8 cellular contexts compared by ENCODE assay signal in the genomic region with DNA sequence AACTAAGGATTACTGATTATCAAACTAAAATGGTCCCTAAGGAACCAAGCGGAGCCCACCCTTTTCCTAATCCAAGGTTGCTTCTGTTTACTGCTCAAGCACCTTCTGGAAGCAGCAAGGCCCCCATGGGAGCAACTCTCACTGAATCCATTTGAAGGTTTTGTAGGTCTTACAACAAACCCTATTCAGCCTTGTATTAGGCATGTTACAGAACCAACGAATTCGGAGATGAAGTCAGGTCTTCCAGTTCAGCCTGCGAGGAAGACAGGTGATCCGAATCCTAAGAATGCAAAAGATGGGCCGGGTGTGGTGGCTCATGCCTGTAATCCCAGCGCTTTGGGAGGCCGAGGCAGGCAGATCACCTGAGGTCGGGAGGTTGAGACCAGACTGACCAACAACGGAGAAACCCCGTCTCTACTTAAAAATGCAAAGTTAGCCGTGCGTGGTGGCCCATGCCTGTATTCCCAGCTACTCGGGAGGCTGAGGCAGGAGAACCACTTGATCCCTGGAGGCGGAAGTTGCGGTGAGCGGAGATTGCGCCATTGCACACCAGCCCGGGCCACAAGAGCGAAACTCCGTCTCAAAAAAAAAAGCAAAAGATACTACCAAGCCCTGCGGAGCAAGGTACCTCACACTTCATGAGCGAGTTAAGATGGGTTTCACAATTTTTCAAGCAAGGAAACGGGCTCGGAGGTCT. TPM values are rescaled to one million over a fixed set of nuclear protein-coding genes. Genes with fewer than 3 reads are reported as not detected.
DNase-seq lines count a peak whose midpoint lies in the region; ATAC-seq, FAIRE-seq and TF ChIP-seq lines count a peak whose summit lies in the region.

No MANE protein-coding gene starts in this region.

- H3K23ac ChIP-seq in H9 (ENCODE audit: insufficient read length, low read depth, low read length) = no peak overlapping the region

- FAIRE-seq in GM19239 (lab: Jason Lieb, UNC) = no peak

- H3K36me3 ChIP-seq in hepatocyte (replicated peaks; ENCODE audit: insufficient read depth, low read depth) (no peaks in the 10 kb centered on the region), spleen (no peaks in the 10 kb centered on the region)

- POLR2A ChIA-PET in activated CD8-positive, alpha-beta T cell treated with anti-CD3 and anti-CD28 coated beads, Interleukin-2, amount 10 ng/mL, durations not matched to agents 7 days and 5 days (lab: Charles Lee) = interaction anchor here (0.7 to 3.0 kb wide), 30 partner anchors 8 to 1229 kb away, joined by 3 to 64 read pairs (median 4); partner anchors contain the start of genes FRY, N4BP2L1 and N4BP2L2

- no peaks in the 10 kb centered on the region for H3K27me3 Mint-ChIP-seq in H9 (ENCODE audit: low read depth)
- no peaks in the 10 kb centered on the region for H3K27me3 Mint-ChIP-seq in activated CD8-positive, alpha-beta T cell treated with anti-CD3 and anti-CD28 coated beads, Interleukin-2, amount 10 ng/mL, durations not matched to agents 7 days and 5 days (ENCODE audit: low read depth)

- peaks cover 10% of the 10 kb centered on the region for H3K23me2 ChIP-seq in H9 (ENCODE audit: insufficient read length, low read depth, low read length, poor library complexity, severe bottlenecking)

- ATAC-seq in activated CD8-positive, alpha-beta T cell treated with anti-CD3 and anti-CD28 coated beads, Interleukin-2, amount 10 ng/mL, durations not matched to agents 7 days and 5 days = no peak
- ATAC-seq in HG03039 (IDR thresholded peaks at IDR 0.05; ENCODE audit: unreplicated experiment) = no peak
- no peak for ATAC-seq in GM19467 (IDR thresholded peaks at IDR 0.05; ENCODE audit: unreplicated experiment)

- H2BK5ac ChIP-seq in H9 (ENCODE audit: insufficient read length, low read length) = no peak overlapping the region

- H3K4me3 ChIP-seq in hepatocyte (no peak overlapping the region), spleen (peak overlapping the region in 7 of 8 donors; percentile 68 to 94 (median 85))

- no peak overlapping the region for H2BK20ac ChIP-seq in H9 (ENCODE audit: low read depth, low read length, poor library complexity, severe bottlenecking)

- no peak overlapping the region for H2BK12ac ChIP-seq in H9 (ENCODE audit: insufficient read length, low read depth, low read length)

- no peak overlapping the region for H3K9ac ChIP-seq in H9 (ENCODE audit: extremely low read depth, insufficient read length, low read length)

- no peaks in the 10 kb centered on the region for H3K27me3 ChIP-seq in H9 (ENCODE audit: insufficient read depth, low read length)
- no peaks in the 10 kb centered on the region for H3K27me3 ChIP-seq in hepatocyte
- no peaks in the 10 kb centered on the region for H3K27me3 ChIP-seq in spleen (replicated peaks in 1 of 7)

- H2AFZ ChIP-seq in H9 (ENCODE audit: low read length) = no peak overlapping the region
- H2AFZ ChIP-seq in hepatocyte = peak overlapping the region; percentile 100

- H3K9me3 Mint-ChIP-seq in H9 = no peaks in the 10 kb centered on the region
- H3K9me3 Mint-ChIP-seq in activated CD8-positive, alpha-beta T cell treated with anti-CD3 and anti-CD28 coated beads, Interleukin-2, amount 10 ng/mL, durations not matched to agents 7 days and 5 days (ENCODE audit: insufficient read depth) = no peaks in the 10 kb centered on the region

- no peak overlapping the region for H3K18ac ChIP-seq in H9 (ENCODE audit: insufficient read length, low read depth, low read length)

- H3K27ac Mint-ChIP-seq in H9 = peak overlapping the region; percentile 82 to 99 (median 93); a peak in 4 of 7 replicates
- H3K27ac Mint-ChIP-seq in activated CD8-positive, alpha-beta T cell treated with anti-CD3 and anti-CD28 coated beads, Interleukin-2, amount 10 ng/mL, durations not matched to agents 7 days and 5 days = peak overlapping the region; percentile 99

- no peak overlapping the region for H2BK120ac ChIP-seq in H9 (ENCODE audit: low read depth, low read length, poor library complexity, severe bottlenecking)

- no peaks in the 10 kb centered on the region for H3K9me3 ChIP-seq in H9 (ENCODE audit: control insufficient read depth, low read depth, low read length)
- no peaks in the 10 kb centered on the region for H3K9me3 ChIP-seq in hepatocyte (ENCODE audit: low read depth)
- H3K9me3 ChIP-seq in spleen = no peaks in the 10 kb centered on the region

- no peaks in the 10 kb centered on the region for H3K79me2 ChIP-seq in H9 (ENCODE audit: insufficient read depth, low read length)
- no peaks in the 10 kb centered on the region for H3K79me2 ChIP-seq in hepatocyte

- TF ChIP-seq CTCF in H9 (conservative IDR thresholded peaks at IDR 0.05) (no peak), hepatocyte (IDR thresholded peaks at IDR 0.05; ENCODE audit: poor library complexity) (no peak), spleen (IDR thresholded peaks at IDR 0.05 in 8 of 11, conservative IDR thresholded peaks at IDR 0.05 in 3 of 11) (no peak)

- H3K4me3 Mint-ChIP-seq in H9 = peak overlapping the region; percentile 88 to 89
- H3K4me3 Mint-ChIP-seq in activated CD8-positive, alpha-beta T cell treated with anti-CD3 and anti-CD28 coated beads, Interleukin-2, amount 10 ng/mL, durations not matched to agents 7 days and 5 days = peak overlapping the region; percentile 89

- H3K79me1 ChIP-seq in H9 (ENCODE audit: insufficient read depth, low read depth, low read length, poor library complexity, severe bottlenecking) = no peaks in the 10 kb centered on the region

- H3K4ac ChIP-seq in H9 (ENCODE audit: low read depth, low read length) = no peak overlapping the region

- H4K20me1 ChIP-seq in H9 (ENCODE audit: control insufficient read depth, insufficient read depth, insufficient read length) (no peaks in the 10 kb centered on the region), hepatocyte (ENCODE audit: insufficient read depth, poor library complexity, severe bottlenecking) (no peaks in the 10 kb centered on the region)

- no peak overlapping the region for H4K91ac ChIP-seq in H9 (ENCODE audit: insufficient read length, low read depth, low read length)

- no peak for TF ChIP-seq POLR2A in spleen (IDR thresholded peaks at IDR 0.05)

- H3K27ac ChIP-seq in H9 (ENCODE audit: insufficient read length, low read depth, low read length) (no peak overlapping the region), hepatocyte (peak overlapping the region; percentile 99), spleen (peak overlapping the region; percentile 94 to 100 (median 98))

- DNase-seq in H9 (no peak), hepatocyte (ENCODE audit: low spot score) (no peak), spleen (peak; percentile 88), superior temporal gyrus (ENCODE audit: extremely low spot score) (no peak), GM19239 (ENCODE audit: insufficient read length, low spot score) (no peak)
- no peak for DNase-seq in activated CD8-positive, alpha-beta T cell treated with anti-CD3 and anti-CD28 coated beads, Interleukin-2, amount 10 ng/mL, durations not matched to agents 7 days and 5 days

- H4K5ac ChIP-seq in H9 (ENCODE audit: insufficient read length, low read depth, low read length) = no peak overlapping the region

- no peaks in the 10 kb centered on the region for H3K4me1 ChIP-seq in H9 (ENCODE audit: insufficient read depth, low read length)
- H3K4me1 ChIP-seq in hepatocyte (ENCODE audit: insufficient read depth) = no peaks in the 10 kb centered on the region
- peaks cover 0 to 45% (median 19%) of the 10 kb centered on the region in 6 donors for H3K4me1 ChIP-seq in spleen

- H3T11ph ChIP-seq in H9 (ENCODE audit: low read length) = no peak overlapping the region

- no peak overlapping the region for H3K56ac ChIP-seq in H9 (ENCODE audit: insufficient read length, low read depth, low read length)

- peaks cover 2 to 10% (median 9%) of the 10 kb centered on the region in 3 experiments; a peak in 5 of 7 replicates for H3K36me3 Mint-ChIP-seq in H9 (ENCODE audit: insufficient read depth in 1 of 3, low read depth in 3 of 3)
- peaks cover 15% of the 10 kb centered on the region for H3K36me3 Mint-ChIP-seq in activated CD8-positive, alpha-beta T cell treated with anti-CD3 and anti-CD28 coated beads, Interleukin-2, amount 10 ng/mL, durations not matched to agents 7 days and 5 days (ENCODE audit: low read depth)

- no peak overlapping the region for H2BK15ac ChIP-seq in H9 (ENCODE audit: low read depth, low read length)

- H3K4me1 Mint-ChIP-seq in H9 = peaks cover 10 to 13% of the 10 kb centered on the region in 2 experiments; a peak in 3 of 4 replicates
- H3K4me1 Mint-ChIP-seq in activated CD8-positive, alpha-beta T cell treated with anti-CD3 and anti-CD28 coated beads, Interleukin-2, amount 10 ng/mL, durations not matched to agents 7 days and 5 days (ENCODE audit: low read depth) = peaks cover 45% of the 10 kb centered on the region

- no CpG with 5 or more reads among the region's 25 CpGs for WGBS in H9 (ENCODE audit: extremely low coverage, insufficient read length, low lambda C conversion rate)
- WGBS in hepatocyte (ENCODE audit: low lambda C conversion rate, missing lambda C conversion rate) = 95% methylated on average over 25 of the region's 25 CpGs
- 62 to 80% (median 77%) methylated on average over 25 of the region's 25 CpGs for WGBS in spleen, 5 donors

- intact Hi-C loops in spleen (cut with DNase I; ENCODE audit: low total_unique reads) = loop anchor here (5.0 kb wide), 1 partner anchor 402 kb away; no protein-coding TSS in a partner anchor

- H4K8ac ChIP-seq in H9 (replicated peaks; ENCODE audit: insufficient read length, low read depth, low read length) = no peak overlapping the region

- CTCF ChIA-PET in activated CD8-positive, alpha-beta T cell treated with anti-CD3 and anti-CD28 coated beads, Interleukin-2, amount 10 ng/mL, durations not matched to agents 7 days and 5 days (lab: Charles Lee) = interaction anchor here (0.8 to 2.4 kb wide), 9 partner anchors 8 to 404 kb away, joined by 3 to 11 read pairs (median 4); partner anchors contain the start of gene N4BP2L1

- H3K14ac ChIP-seq in H9 (ENCODE audit: insufficient read depth, low read length) = no peak overlapping the region

- H3K4me2 ChIP-seq in H9 (ENCODE audit: insufficient read depth, insufficient read length, low read length) = peak overlapping the region; percentile 96
- H3K4me2 ChIP-seq in hepatocyte = peak overlapping the region; percentile 91

- no peaks in the 10 kb centered on the region for H3K9me2 ChIP-seq in hepatocyte (replicated peaks; ENCODE audit: insufficient read depth)

- H2AK5ac ChIP-seq in H9 (ENCODE audit: insufficient read length, low read length) = no peak overlapping the region

RNA-seq across cellular contexts. Expression of gene ZAR1L, which starts 0.7 kb away (rescaled TPM):
- total RNA-seq in H9 (2021) (0.20 TPM in 1 of 2 replicates, not detected in the other), hepatocyte (not detected in 2 replicates), spleen (not detected)
- not detected for total RNA-seq in activated CD8-positive, alpha-beta T cell treated with anti-CD3 and anti-CD28 coated beads, Interleukin-2, amount 10 ng/mL, durations not matched to agents 7 days and 5 days
- polyA plus RNA-seq in hepatocyte (not detected in 2 replicates), spleen (under 1 TPM in 1 of 3 donors, not detected in 2; 0.09 TPM)

RNA-seq across cellular contexts. Expression of gene BRCA2, which starts 0.9 kb away (rescaled TPM):
- 16.8 and 17.0 TPM in 2 replicates for total RNA-seq in H9 (2021)
- total RNA-seq in activated CD8-positive, alpha-beta T cell treated with anti-CD3 and anti-CD28 coated beads, Interleukin-2, amount 10 ng/mL, durations not matched to agents 7 days and 5 days = 10 to 100 TPM; 28.4 to 30.7 TPM
- 2.4 and 2.8 TPM in 2 replicates for total RNA-seq in hepatocyte
- 1.4 and 2.9 TPM in 2 replicates for polyA plus RNA-seq in hepatocyte
- 10 to 100 TPM in 1 of 7 donors, 1 to 10 TPM in 6; 5.0 to 11.2 (median 6.6) TPM for total RNA-seq in spleen
- polyA plus RNA-seq in spleen = 1 to 10 TPM in 1 of 3 donors, under 1 TPM in 2; 0.35 to 1.8 (median 0.50) TPM
